In genomic region chr6:16737389-16737788, GRCh38 we compare ENCODE assay signal across 10 cellular contexts. TPM values are rescaled to one million over a fixed set of nuclear protein-coding genes. Genes with fewer than 3 reads are reported as not detected.
DNase-seq lines count a peak whose midpoint lies in the region; ATAC-seq and TF ChIP-seq lines count a peak whose summit lies in the region.
"Had no signal": no experiment of that assay in that cellular context is flagged by ENCODE, and none has a peak within 500 bp of the region (broad histone marks: within the 10 kb centered on the region; RNA-seq: fewer than 3 reads in every experiment).

No MANE protein-coding gene starts in this region.

- H3K4me1 ChIP-seq in lower lobe of right lung = peaks cover 68% of the 10 kb centered on the region

- H3K27ac ChIP-seq in lower lobe of right lung = peak overlapping the region; percentile 48

- H3K36me3 Mint-ChIP-seq in natural killer cell treated with Interleukin-12 subunit alpha and Interleukin-12 subunit beta and Interleukin-15 and Interleukin-18, amount 100 ng/mL, for 72 hours = peaks cover 23% of the 10 kb centered on the region
- no peaks in the 10 kb centered on the region for H3K36me3 Mint-ChIP-seq in natural killer cell
- H3K36me3 Mint-ChIP-seq in dendritic cell treated with granulocyte-macrophage colony-stimulating factor and Interleukin-4, amounts not matched to agents 40 ng/mL and 50 ng/mL, for 4 days (ENCODE audit: low read depth) = peaks cover 82% of the 10 kb centered on the region

- TF ChIP-seq CTCF in natural killer cell (IDR thresholded peaks at IDR 0.05) (no peak), lower lobe of right lung (IDR thresholded peaks at IDR 0.05) (no peak)

- H3K9me3 ChIP-seq in lower lobe of right lung = no peaks in the 10 kb centered on the region

- H3K27me3 Mint-ChIP-seq in natural killer cell treated with Interleukin-12 subunit alpha and Interleukin-12 subunit beta and Interleukin-15 and Interleukin-18, amount 100 ng/mL, for 72 hours = no peaks in the 10 kb centered on the region
- no peaks in the 10 kb centered on the region for H3K27me3 Mint-ChIP-seq in natural killer cell (ENCODE audit: low read depth in 2 of 2)
- H3K27me3 Mint-ChIP-seq in dendritic cell treated with granulocyte-macrophage colony-stimulating factor and Interleukin-4, amounts not matched to agents 40 ng/mL and 50 ng/mL, for 4 days = no peaks in the 10 kb centered on the region

- ATAC-seq in natural killer cell treated with Interleukin-12 subunit alpha and Interleukin-12 subunit beta and Interleukin-15 and Interleukin-18, amount 100 ng/mL, for 72 hours = no peak
- no peak for ATAC-seq in natural killer cell
- peak in 1 of 2 donors; percentile 43 for ATAC-seq in lower lobe of right lung

- H3K4me3 ChIP-seq in lower lobe of right lung = no peak overlapping the region

- H3K4me1 Mint-ChIP-seq in natural killer cell treated with Interleukin-12 subunit alpha and Interleukin-12 subunit beta and Interleukin-15 and Interleukin-18, amount 100 ng/mL, for 72 hours (ENCODE audit: low read depth in 2 of 2) = peaks cover 37 to 59% of the 10 kb centered on the region in 2 donors
- peaks cover 43 to 46% of the 10 kb centered on the region in 2 donors for H3K4me1 Mint-ChIP-seq in natural killer cell
- peaks cover 70% of the 10 kb centered on the region for H3K4me1 Mint-ChIP-seq in dendritic cell treated with granulocyte-macrophage colony-stimulating factor and Interleukin-4, amounts not matched to agents 40 ng/mL and 50 ng/mL, for 4 days (ENCODE audit: low read depth)

- peak overlapping the region in 1 of 2 donors; percentile 57 for H3K27ac Mint-ChIP-seq in natural killer cell treated with Interleukin-12 subunit alpha and Interleukin-12 subunit beta and Interleukin-15 and Interleukin-18, amount 100 ng/mL, for 72 hours
- peak overlapping the region in 1 of 2 donors; percentile 1 for H3K27ac Mint-ChIP-seq in natural killer cell
- peak overlapping the region; percentile 28 for H3K27ac Mint-ChIP-seq in dendritic cell treated with granulocyte-macrophage colony-stimulating factor and Interleukin-4, amounts not matched to agents 40 ng/mL and 50 ng/mL, for 4 days

- DNase-seq in natural killer cell treated with Interleukin-12 subunit alpha and Interleukin-12 subunit beta and Interleukin-15 and Interleukin-18, amount 100 ng/mL, for 72 hours (ENCODE audit: low spot score) = no peak
- DNase-seq in natural killer cell (no peak), lower lobe of right lung (no peak), NCI-H187 (lab: John Stamatoyannopoulos, UW) (no peak), putamen (ENCODE audit: low spot score) (no peak), SIG-M5 (lab: John Stamatoyannopoulos, UW) (no peak), occipital lobe (lab: John Stamatoyannopoulos, UW) (no peak)
- DNase-seq: activated naive CD4-positive, alpha-beta T cell treated with anti-CD3 and anti-CD28 coated beads, Interleukin-2, amount 50 U/mL, for 16 hours; H7 had no signal

- H3K4me3 Mint-ChIP-seq in natural killer cell treated with Interleukin-12 subunit alpha and Interleukin-12 subunit beta and Interleukin-15 and Interleukin-18, amount 100 ng/mL, for 72 hours = peak overlapping the region; percentile 6
- no peak overlapping the region for H3K4me3 Mint-ChIP-seq in natural killer cell
- H3K4me3 Mint-ChIP-seq in dendritic cell treated with granulocyte-macrophage colony-stimulating factor and Interleukin-4, amounts not matched to agents 40 ng/mL and 50 ng/mL, for 4 days = no peak overlapping the region

- H3K27me3 ChIP-seq in lower lobe of right lung (ENCODE audit: low read depth) = no peaks in the 10 kb centered on the region

- intact Hi-C loops in natural killer cell (cut with micrococcal nuclease) = no loop called here
- intact Hi-C loops in dendritic cell treated with granulocyte-macrophage colony-stimulating factor and Interleukin-4, amounts not matched to agents 40 ng/mL and 50 ng/mL, for 4 days (cut with micrococcal nuclease) = no loop called here
- intact Hi-C loops in lower lobe of right lung (cut with DNase I) = no loop called here

- H3K9me3 Mint-ChIP-seq in natural killer cell treated with Interleukin-12 subunit alpha and Interleukin-12 subunit beta and Interleukin-15 and Interleukin-18, amount 100 ng/mL, for 72 hours = no peaks in the 10 kb centered on the region
- no peaks in the 10 kb centered on the region for H3K9me3 Mint-ChIP-seq in natural killer cell
- no peaks in the 10 kb centered on the region for H3K9me3 Mint-ChIP-seq in dendritic cell treated with granulocyte-macrophage colony-stimulating factor and Interleukin-4, amounts not matched to agents 40 ng/mL and 50 ng/mL, for 4 days

- no peaks in the 10 kb centered on the region for H3K36me3 ChIP-seq in lower lobe of right lung

RNA-seq across cellular contexts. Expression of gene ATXN1, which starts 23.9 kb away (rescaled TPM):
- total RNA-seq in natural killer cell treated with Interleukin-12 subunit alpha and Interleukin-12 subunit beta and Interleukin-15 and Interleukin-18, amount 100 ng/mL, for 72 hours = 100 to 1,000 TPM in 1 of 2 donors, 10 to 100 TPM in 1; 56.4 to 103 TPM
- total RNA-seq in natural killer cell (100 to 1,000 TPM in 1 of 3 donors, 10 to 100 TPM in 2; 90.4 to 120 (median 97.9) TPM), lower lobe of right lung (75.9 TPM), occipital lobe (102 TPM)
